19 cellular contexts compared by ENCODE assay signal in the genomic region with DNA sequence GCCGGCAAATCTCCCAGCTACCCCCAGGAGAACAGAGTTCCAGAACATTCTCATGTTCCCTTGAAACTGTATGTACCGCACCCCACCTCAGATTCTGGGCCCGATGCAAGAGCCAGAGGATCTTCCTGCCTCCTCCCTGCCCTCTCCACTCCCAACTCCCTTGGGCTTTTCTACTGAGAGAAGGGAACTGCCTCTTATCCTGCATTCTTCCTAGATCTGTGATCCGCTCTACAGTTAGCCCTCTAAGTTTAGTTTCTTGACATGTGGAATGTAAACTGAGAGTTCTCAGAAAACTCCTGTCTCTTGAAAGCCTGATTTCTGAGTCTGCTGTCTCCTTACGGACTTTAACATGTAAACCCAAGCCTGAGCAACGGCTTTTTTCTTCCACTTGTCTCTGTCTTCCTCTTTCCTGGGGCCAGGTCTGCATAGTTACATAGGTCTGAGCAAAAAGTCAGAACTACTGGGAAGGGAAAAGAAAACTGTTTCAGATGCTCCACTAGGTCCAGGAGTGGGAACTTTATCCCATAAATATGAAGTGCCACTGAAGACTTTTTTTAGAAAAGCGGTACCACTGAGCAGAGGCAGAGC.
DNase-seq lines count a peak whose midpoint lies in the region; ATAC-seq and TF ChIP-seq lines count a peak whose summit lies in the region.
"Had no signal": no experiment of that assay in that cellular context is flagged by ENCODE, and none has a peak within 500 bp of the region (broad histone marks: within the 10 kb centered on the region; RNA-seq: fewer than 3 reads in every experiment).

No MANE protein-coding gene starts in this region.

- no peaks in the 10 kb centered on the region for H3K9me3 Mint-ChIP-seq in stimulated activated naive B cell treated with anti-CD40 and anti-IgM and Interleukin-4, amounts not matched to agents 10 μg/mL and 1 μg/mL and 100 μg/mL, for 72 hours
- H3K9me3 Mint-ChIP-seq in activated CD4-positive, alpha-beta T cell treated with anti-CD3 and anti-CD28 coated beads, Interleukin-2, amount 10 ng/mL, durations not matched to agents 7 days and 5 days = no peaks in the 10 kb centered on the region
- H3K9me3 Mint-ChIP-seq: activated CD4-positive, alpha-beta T cell treated with anti-CD3 and anti-CD28 coated beads, Interleukin-2, amount 10 ng/mL, durations not matched to agents 24 days and 14 days had no signal

- peak overlapping the region; percentile 83 for H3K27ac ChIP-seq in mesodermal cell (ENCODE audit: low read depth, low read length, severe bottlenecking)
- H3K27ac ChIP-seq: epithelial cell of prostate, SK-N-MC had no signal

- peak overlapping the region; percentile 59 for H3K27ac Mint-ChIP-seq in stimulated activated naive B cell treated with anti-CD40 and anti-IgM and Interleukin-4, amounts not matched to agents 10 μg/mL and 1 μg/mL and 100 μg/mL, for 72 hours
- no peak overlapping the region for H3K27ac Mint-ChIP-seq in activated CD4-positive, alpha-beta T cell treated with anti-CD3 and anti-CD28 coated beads, Interleukin-2, amount 10 ng/mL, durations not matched to agents 7 days and 5 days
- H3K27ac Mint-ChIP-seq: activated CD4-positive, alpha-beta T cell treated with anti-CD3 and anti-CD28 coated beads, Interleukin-2, amount 10 ng/mL, durations not matched to agents 24 days and 14 days; B cell had no signal

- peaks cover 31% of the 10 kb centered on the region for H3K4me1 ChIP-seq in mesodermal cell (ENCODE audit: control insufficient read depth, insufficient read depth, low read length, poor library complexity, severe bottlenecking)

- H3K36me3 Mint-ChIP-seq in stimulated activated naive B cell treated with anti-CD40 and anti-IgM and Interleukin-4, amounts not matched to agents 10 μg/mL and 1 μg/mL and 100 μg/mL, for 72 hours = peaks cover 0 to 4% of the 10 kb centered on the region in 2 donors
- H3K36me3 Mint-ChIP-seq in activated CD4-positive, alpha-beta T cell treated with anti-CD3 and anti-CD28 coated beads, Interleukin-2, amount 10 ng/mL, durations not matched to agents 7 days and 5 days (ENCODE audit: low read depth) = no peaks in the 10 kb centered on the region

- no peak for TF ChIP-seq CTCF in GM13977 (IDR thresholded peaks at IDR 0.05; ENCODE audit: extremely low read depth, insufficient read depth, missing control alignments)

- POLR2A ChIA-PET in activated CD4-positive, alpha-beta T cell treated with anti-CD3 and anti-CD28 coated beads, Interleukin-2, amount 10 ng/mL, durations not matched to agents 7 days and 5 days (lab: Charles Lee) = no interaction called here

- CTCF ChIA-PET in activated CD4-positive, alpha-beta T cell treated with anti-CD3 and anti-CD28 coated beads, Interleukin-2, amount 10 ng/mL, durations not matched to agents 7 days and 5 days (lab: Charles Lee) = interaction anchor here (1.2 to 1.5 kb wide), 2 partner anchors 14 to 37 kb away, joined by 3 to 5 read pairs; no protein-coding TSS in a partner anchor

- DNase-seq in KBM-7 = peak; percentile 9
- peak; percentile 61 for DNase-seq in amniotic epithelial cell (ENCODE audit: low read depth)
- DNase-seq in stimulated activated naive B cell treated with anti-CD40 and anti-IgM and Interleukin-4, amounts not matched to agents 10 μg/mL and 1 μg/mL and 100 μg/mL, for 72 hours = no peak
- DNase-seq in H4 (ENCODE audit: low spot score) = no peak
- DNase-seq in GM19238 (ENCODE audit: insufficient read length, low spot score) = no peak
- DNase-seq in GM13977 (ENCODE audit: low spot score) = no peak
- DNase-seq in activated CD4-positive, alpha-beta T cell treated with anti-CD3 and anti-CD28 coated beads, Interleukin-2, amount 10 ng/mL, durations not matched to agents 7 days and 5 days = no peak
- DNase-seq: activated CD4-positive, alpha-beta T cell treated with anti-CD3 and anti-CD28 coated beads, Interleukin-2, amount 10 ng/mL, durations not matched to agents 24 days and 14 days; activated naive CD4-positive, alpha-beta T cell treated with Interleukin-2 at 50 U/mL for 16 hours; GF-D8; NCI-H1092; NCI-H2081 treated with DMSO at 0.1 percent for 48 hours; NCI-H510A; occipital lobe; stimulated activated CD4-positive, alpha-beta T cell treated with anti-CD3 and anti-CD28 coated beads, Interleukin-4, amount 100 ng/mL, for 24 hours had no signal

- H3K27me3 Mint-ChIP-seq in stimulated activated naive B cell treated with anti-CD40 and anti-IgM and Interleukin-4, amounts not matched to agents 10 μg/mL and 1 μg/mL and 100 μg/mL, for 72 hours = no peaks in the 10 kb centered on the region
- H3K27me3 Mint-ChIP-seq in activated CD4-positive, alpha-beta T cell treated with anti-CD3 and anti-CD28 coated beads, Interleukin-2, amount 10 ng/mL, durations not matched to agents 7 days and 5 days = no peaks in the 10 kb centered on the region
- H3K27me3 Mint-ChIP-seq: activated CD4-positive, alpha-beta T cell treated with anti-CD3 and anti-CD28 coated beads, Interleukin-2, amount 10 ng/mL, durations not matched to agents 24 days and 14 days; B cell had no signal

- no peaks in the 10 kb centered on the region for H3K36me3 ChIP-seq in mesodermal cell (ENCODE audit: control insufficient read depth, insufficient read depth, low read length)

- peaks cover 6 to 26% of the 10 kb centered on the region in 2 donors for H3K4me1 Mint-ChIP-seq in stimulated activated naive B cell treated with anti-CD40 and anti-IgM and Interleukin-4, amounts not matched to agents 10 μg/mL and 1 μg/mL and 100 μg/mL, for 72 hours
- H3K4me1 Mint-ChIP-seq in activated CD4-positive, alpha-beta T cell treated with anti-CD3 and anti-CD28 coated beads, Interleukin-2, amount 10 ng/mL, durations not matched to agents 7 days and 5 days = no peaks in the 10 kb centered on the region

- no peak overlapping the region for H3K4me3 ChIP-seq in mesodermal cell (ENCODE audit: extremely low read depth, insufficient read depth, low read length, poor library complexity, severe bottlenecking)
- H3K4me3 ChIP-seq: SK-N-MC had no signal

- in situ Hi-C loops in KBM-7 (cut with MboI; ENCODE audit: low pct_unique_long_range_greater_than_20kb, low sequenced_read_pairs) (no loop called here), GM13977 (cut with MboI; ENCODE audit: low pct_unique_long_range_greater_than_20kb, low sequenced_read_pairs, unreplicated experiment) (no loop called here)

- H3K4me3 Mint-ChIP-seq in stimulated activated naive B cell treated with anti-CD40 and anti-IgM and Interleukin-4, amounts not matched to agents 10 μg/mL and 1 μg/mL and 100 μg/mL, for 72 hours = no peak overlapping the region
- H3K4me3 Mint-ChIP-seq in activated CD4-positive, alpha-beta T cell treated with anti-CD3 and anti-CD28 coated beads, Interleukin-2, amount 10 ng/mL, durations not matched to agents 7 days and 5 days = no peak overlapping the region
- H3K4me3 Mint-ChIP-seq: activated CD4-positive, alpha-beta T cell treated with anti-CD3 and anti-CD28 coated beads, Interleukin-2, amount 10 ng/mL, durations not matched to agents 24 days and 14 days; B cell had no signal

- no peak for ATAC-seq in stimulated activated naive B cell treated with anti-CD40 and anti-IgM and Interleukin-4, amounts not matched to agents 10 μg/mL and 1 μg/mL and 100 μg/mL, for 72 hours (replicated peaks)

- 95 to 98% methylated on average over 5 of the region's 7 CpGs for WGBS in mesodermal cell (ENCODE audit: insufficient coverage in 2 of 2), 2 experiments

- H3K9me3 ChIP-seq in mesodermal cell (ENCODE audit: control insufficient read depth, low read length) = no peaks in the 10 kb centered on the region

Comparison
In these comparisons a context has a peak if more than half of its experiments do, and no peak if none do; other contexts are left out.
1. DNase-seq: peak in KBM-7 (single experiment) and amniotic epithelial cell (single experiment); none in stimulated activated naive B cell treated with anti-CD40 and anti-IgM and Interleukin-4, amounts not matched to agents 10 μg/mL and 1 μg/mL and 100 μg/mL, for 72 hours (single experiment), H4 (single experiment), GM19238 (single experiment), GM13977 (single experiment) and activated CD4-positive, alpha-beta T cell treated with anti-CD3 and anti-CD28 coated beads, Interleukin-2, amount 10 ng/mL, durations not matched to agents 7 days and 5 days (single experiment).